1 cellular context compared by ENCODE assay signal in genomic region chr3:186097663-186098451, GRCh38.
TF ChIP-seq lines count a peak whose summit lies in the region.

No MANE protein-coding gene starts in this region.

TF ChIP-seq in HepG2, 621 proteins besides CTCF, POLR2A, EP300 and RAD21 (continued from another document and continues in another):
- TF ChIP-seq REST (IDR thresholded peaks at IDR 0.05; ENCODE audit: borderline replicate concordance in 1 of 2, low read depth in 1 of 2, low read length in 2 of 2), result peak in 1 of 2 experiments; percentile 15; a peak in 1 of 4 replicates
- TF ChIP-seq ZKSCAN8 (CRISPR knock-in tag; IDR thresholded peaks at IDR 0.05; ENCODE audit: borderline replicate concordance), result no peak; the same call in 1 of the 2 replicates
- no peak for TF ChIP-seq JDP2 (CRISPR knock-in tag; IDR thresholded peaks at IDR 0.05; ENCODE audit: borderline replicate concordance)
- TF ChIP-seq ZMAT3 (CRISPR knock-in tag; conservative IDR thresholded peaks at IDR 0.05), result peak; percentile 73; the same call in 1 of the 2 replicates
- no peak for TF ChIP-seq THAP7 (CRISPR knock-in tag; IDR thresholded peaks at IDR 0.05)
- no peak for TF ChIP-seq KLF13 (CRISPR knock-in tag; IDR thresholded peaks at IDR 0.05)
- peak; percentile 61 for TF ChIP-seq ZNF614 (CRISPR knock-in tag; IDR thresholded peaks at IDR 0.05; ENCODE audit: borderline replicate concordance)
- TF ChIP-seq KLF16 (CRISPR knock-in tag; IDR thresholded peaks at IDR 0.05), result peak in 1 of 2 experiments; percentile 84; a peak in 2 of 4 replicates
- peak; percentile 66; the same call in 1 of the 2 replicates for TF ChIP-seq TOPORS (CRISPR knock-in tag; IDR thresholded peaks at IDR 0.05)
- TF ChIP-seq ZFP36L2 (CRISPR knock-in tag; IDR thresholded peaks at IDR 0.05), result no peak
- TF ChIP-seq, protein P1, sequence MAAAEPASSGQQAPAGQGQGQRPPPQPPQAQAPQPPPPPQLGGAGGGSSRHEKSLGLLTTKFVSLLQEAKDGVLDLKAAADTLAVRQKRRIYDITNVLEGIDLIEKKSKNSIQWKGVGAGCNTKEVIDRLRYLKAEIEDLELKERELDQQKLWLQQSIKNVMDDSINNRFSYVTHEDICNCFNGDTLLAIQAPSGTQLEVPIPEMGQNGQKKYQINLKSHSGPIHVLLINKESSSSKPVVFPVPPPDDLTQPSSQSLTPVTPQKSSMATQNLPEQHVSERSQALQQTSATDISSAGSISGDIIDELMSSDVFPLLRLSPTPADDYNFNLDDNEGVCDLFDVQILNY (CRISPR knock-in tag; conservative IDR thresholded peaks at IDR 0.05), result no peak
- 0 out of 2 replicates have a peak, but pooled peaks have one; percentile 5 for TF ChIP-seq MED13 (CRISPR knock-in tag; IDR thresholded peaks at IDR 0.05)
- TF ChIP-seq JUN (CRISPR knock-in tag; IDR thresholded peaks at IDR 0.05), result no peak
- TF ChIP-seq ZNF331 (CRISPR knock-in tag; IDR thresholded peaks at IDR 0.05), result peak; percentile 20; the same call in 1 of the 2 replicates
- TF ChIP-seq ZNF781 (CRISPR knock-in tag; IDR thresholded peaks at IDR 0.05; ENCODE audit: borderline replicate concordance, not compliant biosample characterization), result no peak
- peak; percentile 57; the same call in 1 of the 2 replicates for TF ChIP-seq ZNF264 (CRISPR knock-in tag; IDR thresholded peaks at IDR 0.05)
- peak; percentile 85 for TF ChIP-seq ZMYM4 (CRISPR knock-in tag; IDR thresholded peaks at IDR 0.05)
- no peak for TF ChIP-seq YY1 (IDR thresholded peaks at IDR 0.05; ENCODE audit: insufficient read depth, insufficient replicate concordance, low read depth, low read length)
- TF ChIP-seq ATF7-NPFF (CRISPR knock-in tag; IDR thresholded peaks at IDR 0.05; ENCODE audit: low read depth), result peak; percentile 47
- peak; percentile 80; the same call in 1 of the 2 replicates for TF ChIP-seq REPIN1 (CRISPR knock-in tag; IDR thresholded peaks at IDR 0.05; ENCODE audit: borderline replicate concordance, low read depth)
- TF ChIP-seq IRX3 (CRISPR knock-in tag; IDR thresholded peaks at IDR 0.05; ENCODE audit: borderline replicate concordance, low read depth), result no peak
- no peak for TF ChIP-seq ZNF83 (CRISPR knock-in tag; IDR thresholded peaks at IDR 0.05; ENCODE audit: borderline replicate concordance)
- no peak for TF ChIP-seq ZNF121 (CRISPR knock-in tag; IDR thresholded peaks at IDR 0.05)
- no peak for TF ChIP-seq SALL2 (CRISPR knock-in tag; IDR thresholded peaks at IDR 0.05)
- TF ChIP-seq ERF (CRISPR knock-in tag; IDR thresholded peaks at IDR 0.05), result peak; percentile 78
- TF ChIP-seq, protein P2, sequence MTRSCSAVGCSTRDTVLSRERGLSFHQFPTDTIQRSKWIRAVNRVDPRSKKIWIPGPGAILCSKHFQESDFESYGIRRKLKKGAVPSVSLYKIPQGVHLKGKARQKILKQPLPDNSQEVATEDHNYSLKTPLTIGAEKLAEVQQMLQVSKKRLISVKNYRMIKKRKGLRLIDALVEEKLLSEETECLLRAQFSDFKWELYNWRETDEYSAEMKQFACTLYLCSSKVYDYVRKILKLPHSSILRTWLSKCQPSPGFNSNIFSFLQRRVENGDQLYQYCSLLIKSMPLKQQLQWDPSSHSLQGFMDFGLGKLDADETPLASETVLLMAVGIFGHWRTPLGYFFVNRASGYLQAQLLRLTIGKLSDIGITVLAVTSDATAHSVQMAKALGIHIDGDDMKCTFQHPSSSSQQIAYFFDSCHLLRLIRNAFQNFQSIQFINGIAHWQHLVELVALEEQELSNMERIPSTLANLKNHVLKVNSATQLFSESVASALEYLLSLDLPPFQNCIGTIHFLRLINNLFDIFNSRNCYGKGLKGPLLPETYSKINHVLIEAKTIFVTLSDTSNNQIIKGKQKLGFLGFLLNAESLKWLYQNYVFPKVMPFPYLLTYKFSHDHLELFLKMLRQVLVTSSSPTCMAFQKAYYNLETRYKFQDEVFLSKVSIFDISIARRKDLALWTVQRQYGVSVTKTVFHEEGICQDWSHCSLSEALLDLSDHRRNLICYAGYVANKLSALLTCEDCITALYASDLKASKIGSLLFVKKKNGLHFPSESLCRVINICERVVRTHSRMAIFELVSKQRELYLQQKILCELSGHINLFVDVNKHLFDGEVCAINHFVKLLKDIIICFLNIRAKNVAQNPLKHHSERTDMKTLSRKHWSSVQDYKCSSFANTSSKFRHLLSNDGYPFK (CRISPR knock-in tag; IDR thresholded peaks at IDR 0.05; ENCODE audit: borderline replicate concordance), result no peak; the same call in none of the 2 replicates
- TF ChIP-seq E2F1 (CRISPR knock-in tag; IDR thresholded peaks at IDR 0.05), result no peak
- no peak for TF ChIP-seq PCBP1 (IDR thresholded peaks at IDR 0.05; ENCODE audit: borderline replicate concordance, low read depth, low read length)
- TF ChIP-seq, protein P3, sequence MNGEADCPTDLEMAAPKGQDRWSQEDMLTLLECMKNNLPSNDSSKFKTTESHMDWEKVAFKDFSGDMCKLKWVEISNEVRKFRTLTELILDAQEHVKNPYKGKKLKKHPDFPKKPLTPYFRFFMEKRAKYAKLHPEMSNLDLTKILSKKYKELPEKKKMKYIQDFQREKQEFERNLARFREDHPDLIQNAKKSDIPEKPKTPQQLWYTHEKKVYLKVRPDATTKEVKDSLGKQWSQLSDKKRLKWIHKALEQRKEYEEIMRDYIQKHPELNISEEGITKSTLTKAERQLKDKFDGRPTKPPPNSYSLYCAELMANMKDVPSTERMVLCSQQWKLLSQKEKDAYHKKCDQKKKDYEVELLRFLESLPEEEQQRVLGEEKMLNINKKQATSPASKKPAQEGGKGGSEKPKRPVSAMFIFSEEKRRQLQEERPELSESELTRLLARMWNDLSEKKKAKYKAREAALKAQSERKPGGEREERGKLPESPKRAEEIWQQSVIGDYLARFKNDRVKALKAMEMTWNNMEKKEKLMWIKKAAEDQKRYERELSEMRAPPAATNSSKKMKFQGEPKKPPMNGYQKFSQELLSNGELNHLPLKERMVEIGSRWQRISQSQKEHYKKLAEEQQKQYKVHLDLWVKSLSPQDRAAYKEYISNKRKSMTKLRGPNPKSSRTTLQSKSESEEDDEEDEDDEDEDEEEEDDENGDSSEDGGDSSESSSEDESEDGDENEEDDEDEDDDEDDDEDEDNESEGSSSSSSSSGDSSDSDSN (CRISPR knock-in tag; IDR thresholded peaks at IDR 0.05), result peak; percentile 77
- no peak; the same call in 1 of the 2 replicates for TF ChIP-seq ZNF569 (CRISPR knock-in tag; IDR thresholded peaks at IDR 0.05; ENCODE audit: borderline replicate concordance)
- TF ChIP-seq ZNF44 (CRISPR knock-in tag; IDR thresholded peaks at IDR 0.05), result peak; percentile 68; the same call in 1 of the 2 replicates
- TF ChIP-seq, protein P4, sequence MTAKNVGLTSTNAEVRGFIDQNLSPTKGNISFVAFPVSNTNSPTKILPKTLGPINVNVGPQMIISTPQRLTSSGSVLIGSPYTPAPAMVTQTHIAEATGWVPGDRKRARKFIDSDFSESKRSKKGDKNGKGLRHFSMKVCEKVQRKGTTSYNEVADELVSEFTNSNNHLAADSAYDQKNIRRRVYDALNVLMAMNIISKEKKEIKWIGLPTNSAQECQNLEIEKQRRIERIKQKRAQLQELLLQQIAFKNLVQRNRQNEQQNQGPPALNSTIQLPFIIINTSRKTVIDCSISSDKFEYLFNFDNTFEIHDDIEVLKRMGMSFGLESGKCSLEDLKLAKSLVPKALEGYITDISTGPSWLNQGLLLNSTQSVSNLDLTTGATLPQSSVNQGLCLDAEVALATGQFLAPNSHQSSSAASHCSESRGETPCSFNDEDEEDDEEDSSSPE (CRISPR knock-in tag; IDR thresholded peaks at IDR 0.05), result no peak
- TF ChIP-seq, protein P5, sequence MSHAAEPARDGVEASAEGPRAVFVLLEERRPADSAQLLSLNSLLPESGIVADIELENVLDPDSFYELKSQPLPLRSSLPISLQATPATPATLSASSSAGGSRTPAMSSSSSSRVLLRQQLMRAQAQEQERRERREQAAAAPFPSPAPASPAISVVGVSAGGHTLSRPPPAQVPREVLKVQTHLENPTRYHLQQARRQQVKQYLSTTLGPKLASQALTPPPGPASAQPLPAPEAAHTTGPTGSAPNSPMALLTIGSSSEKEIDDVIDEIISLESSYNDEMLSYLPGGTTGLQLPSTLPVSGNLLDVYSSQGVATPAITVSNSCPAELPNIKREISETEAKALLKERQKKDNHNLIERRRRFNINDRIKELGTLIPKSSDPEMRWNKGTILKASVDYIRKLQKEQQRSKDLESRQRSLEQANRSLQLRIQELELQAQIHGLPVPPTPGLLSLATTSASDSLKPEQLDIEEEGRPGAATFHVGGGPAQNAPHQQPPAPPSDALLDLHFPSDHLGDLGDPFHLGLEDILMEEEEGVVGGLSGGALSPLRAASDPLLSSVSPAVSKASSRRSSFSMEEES (CRISPR knock-in tag; IDR thresholded peaks at IDR 0.05), result no peak
- no peak; the same call in 1 of the 2 replicates for TF ChIP-seq RFXANK (CRISPR knock-in tag; IDR thresholded peaks at IDR 0.05)
- 0 out of 2 replicates have a peak, but pooled peaks have one; percentile 46 for TF ChIP-seq ZNF816 (CRISPR knock-in tag; IDR thresholded peaks at IDR 0.05; ENCODE audit: borderline replicate concordance)
- peak; percentile 88 for TF ChIP-seq PAXIP1 (CRISPR knock-in tag; conservative IDR thresholded peaks at IDR 0.05)
- TF ChIP-seq ZSCAN25 (CRISPR knock-in tag; IDR thresholded peaks at IDR 0.05), result 0 out of 2 replicates have a peak, but pooled peaks have one; percentile 64
- peak; percentile 64 for TF ChIP-seq MED1 (CRISPR knock-in tag; IDR thresholded peaks at IDR 0.05)
- peak; percentile 88 for TF ChIP-seq ZNF891 (CRISPR knock-in tag; IDR thresholded peaks at IDR 0.05)
- TF ChIP-seq, protein P6, sequence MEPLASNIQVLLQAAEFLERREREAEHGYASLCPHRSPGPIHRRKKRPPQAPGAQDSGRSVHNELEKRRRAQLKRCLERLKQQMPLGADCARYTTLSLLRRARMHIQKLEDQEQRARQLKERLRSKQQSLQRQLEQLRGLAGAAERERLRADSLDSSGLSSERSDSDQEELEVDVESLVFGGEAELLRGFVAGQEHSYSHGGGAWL (CRISPR knock-in tag; IDR thresholded peaks at IDR 0.05), result no peak
- peak; percentile 95 for TF ChIP-seq ZNF350 (CRISPR knock-in tag; IDR thresholded peaks at IDR 0.05; ENCODE audit: borderline replicate concordance, low read depth)
- no peak for TF ChIP-seq ZKSCAN1 (IDR thresholded peaks at IDR 0.05; ENCODE audit: low read length)
- no peak for TF ChIP-seq ZNF263 (CRISPR knock-in tag; IDR thresholded peaks at IDR 0.05)
- no peak for TF ChIP-seq CBX5 (CRISPR knock-in tag; IDR thresholded peaks at IDR 0.05; ENCODE audit: borderline replicate concordance)
- TF ChIP-seq ZFP90 (CRISPR knock-in tag; IDR thresholded peaks at IDR 0.05; ENCODE audit: borderline replicate concordance), result no peak; the same call in 1 of the 2 replicates
- peak; percentile 64 for TF ChIP-seq FOXA3 (CRISPR knock-in tag; IDR thresholded peaks at IDR 0.05)
- TF ChIP-seq ZFP62 (CRISPR knock-in tag; IDR thresholded peaks at IDR 0.05), result no peak
